19 cellular contexts compared by ENCODE assay signal in the genomic region with DNA sequence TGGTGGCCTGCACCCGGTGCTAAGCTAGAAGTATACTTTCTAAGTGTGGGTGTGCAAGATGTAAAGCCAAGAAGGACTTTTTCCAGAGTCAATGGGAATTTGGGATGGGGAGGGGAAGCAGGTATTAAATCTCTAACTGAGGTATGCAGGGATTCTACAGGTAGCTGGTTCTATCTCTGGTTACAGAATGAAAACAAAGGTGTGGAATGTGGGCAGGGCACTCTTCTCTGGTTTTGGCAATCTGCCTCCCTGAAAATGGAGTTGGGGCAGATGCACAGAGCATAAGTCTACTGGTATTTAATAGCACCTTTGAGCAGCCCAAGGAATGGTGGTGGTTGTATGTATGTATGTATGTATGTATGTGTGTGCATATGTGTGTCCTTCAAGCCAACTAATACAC.
"Had no signal": no experiment of that assay in that cellular context is flagged by ENCODE, and none has a peak within 500 bp of the region (broad histone marks: within the 10 kb centered on the region; RNA-seq: fewer than 3 reads in every experiment).

No MANE protein-coding gene starts in this region.

- H3K27me3 Mint-ChIP-seq: activated CD4-positive, alpha-beta memory T cell treated with anti-CD3 and anti-CD28 coated beads for 36 hours; brain; dendritic cell treated with granulocyte-macrophage colony-stimulating factor and Interleukin-4, amounts not matched to agents 40 ng/mL and 50 ng/mL, for 4 days; stimulated activated naive B cell treated with anti-CD40 and anti-IgM and Interleukin-4, amounts not matched to agents 10 μg/mL and 1 μg/mL and 100 μg/mL, for 72 hours had no signal

- H3K27ac Mint-ChIP-seq: activated CD4-positive, alpha-beta memory T cell treated with anti-CD3 and anti-CD28 coated beads for 36 hours; activated naive CD8-positive, alpha-beta T cell; brain; dendritic cell treated with granulocyte-macrophage colony-stimulating factor and Interleukin-4, amounts not matched to agents 40 ng/mL and 50 ng/mL, for 4 days; endodermal cell; natural killer cell treated with Interleukin-12 subunit alpha and Interleukin-12 subunit beta and Interleukin-15 and Interleukin-18, amount 100 ng/mL, for 72 hours; stimulated activated naive B cell treated with anti-CD40 and anti-IgM and Interleukin-4, amounts not matched to agents 10 μg/mL and 1 μg/mL and 100 μg/mL, for 72 hours had no signal

- ATAC-seq: natural killer cell treated with Interleukin-12 subunit alpha and Interleukin-12 subunit beta and Interleukin-15 and Interleukin-18, amount 100 ng/mL, for 72 hours; psoas muscle; sciatic nerve; stimulated activated naive B cell treated with anti-CD40 and anti-IgM and Interleukin-4, amounts not matched to agents 10 μg/mL and 1 μg/mL and 100 μg/mL, for 72 hours had no signal

- H3K4me3 Mint-ChIP-seq: activated CD4-positive, alpha-beta memory T cell treated with anti-CD3 and anti-CD28 coated beads for 36 hours; activated naive CD8-positive, alpha-beta T cell; brain; dendritic cell treated with granulocyte-macrophage colony-stimulating factor and Interleukin-4, amounts not matched to agents 40 ng/mL and 50 ng/mL, for 4 days; endodermal cell; natural killer cell treated with Interleukin-12 subunit alpha and Interleukin-12 subunit beta and Interleukin-15 and Interleukin-18, amount 100 ng/mL, for 72 hours; stimulated activated naive B cell treated with anti-CD40 and anti-IgM and Interleukin-4, amounts not matched to agents 10 μg/mL and 1 μg/mL and 100 μg/mL, for 72 hours had no signal

- H3K4me1 Mint-ChIP-seq: brain had no signal

- DNase-seq: activated CD4-positive, alpha-beta memory T cell treated with anti-CD3 and anti-CD28 coated beads for 36 hours; activated gamma-delta T cell; activated T-cell treated with anti-CD3 and anti-CD28 coated beads, Interleukin-2, amount 50 U/mL, for 48 hours; amygdala; cerebellar nuclear complex; endodermal cell; hippocampal formation; occipital lobe; psoas muscle; spleen; stimulated activated CD4-positive, alpha-beta T cell treated with anti-CD3 and anti-CD28 coated beads, Interleukin-2, amount 100 ng/mL, for 24 hours; stimulated activated naive B cell treated with anti-CD40 and anti-IgM and Interleukin-4, amounts not matched to agents 10 μg/mL and 1 μg/mL and 100 μg/mL, for 72 hours; substantia nigra; transverse colon had no signal

- H3K36me3 Mint-ChIP-seq: activated CD4-positive, alpha-beta memory T cell treated with anti-CD3 and anti-CD28 coated beads for 36 hours; activated naive CD8-positive, alpha-beta T cell; brain; natural killer cell treated with Interleukin-12 subunit alpha and Interleukin-12 subunit beta and Interleukin-15 and Interleukin-18, amount 100 ng/mL, for 72 hours; stimulated activated naive B cell treated with anti-CD40 and anti-IgM and Interleukin-4, amounts not matched to agents 10 μg/mL and 1 μg/mL and 100 μg/mL, for 72 hours had no signal

- H3K9me3 Mint-ChIP-seq: activated CD4-positive, alpha-beta memory T cell treated with anti-CD3 and anti-CD28 coated beads for 36 hours; brain; dendritic cell treated with granulocyte-macrophage colony-stimulating factor and Interleukin-4, amounts not matched to agents 40 ng/mL and 50 ng/mL, for 4 days; endodermal cell; natural killer cell treated with Interleukin-12 subunit alpha and Interleukin-12 subunit beta and Interleukin-15 and Interleukin-18, amount 100 ng/mL, for 72 hours; stimulated activated naive B cell treated with anti-CD40 and anti-IgM and Interleukin-4, amounts not matched to agents 10 μg/mL and 1 μg/mL and 100 μg/mL, for 72 hours had no signal
